In the genomic region with DNA sequence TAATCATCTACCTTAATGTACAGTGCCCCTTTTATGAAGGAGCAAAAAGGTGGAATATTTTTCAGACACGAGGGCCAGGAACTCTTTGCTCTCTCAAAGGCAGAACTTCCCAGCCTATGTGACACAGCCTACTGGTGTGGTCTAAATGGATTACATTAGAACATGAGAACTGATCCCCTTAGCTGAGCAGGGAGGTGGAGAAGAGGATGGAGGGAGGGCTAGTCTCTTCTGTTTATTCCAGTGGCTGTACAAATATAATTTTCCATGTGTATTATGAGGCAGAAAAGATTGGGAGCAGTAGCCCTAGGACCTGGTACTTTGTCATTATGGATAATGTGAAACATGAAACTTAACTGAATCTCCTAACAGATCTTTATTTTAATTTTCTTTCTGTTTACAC, we compare ENCODE assay signal across 19 cellular contexts.
DNase-seq lines count a peak whose midpoint lies in the region; ATAC-seq and TF ChIP-seq lines count a peak whose summit lies in the region.
"Had no signal": no experiment of that assay in that cellular context is flagged by ENCODE, and none has a peak within 500 bp of the region (broad histone marks: within the 10 kb centered on the region; RNA-seq: fewer than 3 reads in every experiment).

No MANE protein-coding gene starts in this region.

- H3K4me3 Mint-ChIP-seq in T-helper 17 cell (no peak overlapping the region), osteocyte (ENCODE audit: unreplicated experiment) (no peak overlapping the region)
- H3K4me3 Mint-ChIP-seq: activated CD4-positive, alpha-beta T cell treated with anti-CD3 and anti-CD28 coated beads for 36 hours; activated naive CD4-positive, alpha-beta T cell treated with anti-CD3 and anti-CD28 coated beads, Interleukin-2, amount 10 ng/mL, durations not matched to agents 7 days and 5 days had no signal

- H3K4me1 Mint-ChIP-seq in T-helper 17 cell (peaks cover 30% of the 10 kb centered on the region), osteocyte (ENCODE audit: unreplicated experiment) (peaks cover 41% of the 10 kb centered on the region)
- H3K4me1 Mint-ChIP-seq: activated naive CD4-positive, alpha-beta T cell treated with anti-CD3 and anti-CD28 coated beads, Interleukin-2, amount 10 ng/mL, durations not matched to agents 7 days and 5 days had no signal

- peaks cover 2% of the 10 kb centered on the region for H3K36me3 Mint-ChIP-seq in T-helper 17 cell (ENCODE audit: low read depth)
- peaks cover 16% of the 10 kb centered on the region for H3K36me3 Mint-ChIP-seq in osteocyte (ENCODE audit: unreplicated experiment)

- ATAC-seq in T-helper 17 cell (no peak), HG03135 (IDR thresholded peaks at IDR 0.05; ENCODE audit: unreplicated experiment) (no peak)
- ATAC-seq: activated CD4-positive, alpha-beta T cell treated with anti-CD3 and anti-CD28 coated beads for 36 hours; heart left ventricle had no signal

- H3K27me3 Mint-ChIP-seq in T-helper 17 cell = no peaks in the 10 kb centered on the region
- no peaks in the 10 kb centered on the region for H3K27me3 Mint-ChIP-seq in osteocyte (ENCODE audit: unreplicated experiment)
- H3K27me3 Mint-ChIP-seq: activated CD4-positive, alpha-beta T cell treated with anti-CD3 and anti-CD28 coated beads for 36 hours; activated naive CD4-positive, alpha-beta T cell treated with anti-CD3 and anti-CD28 coated beads, Interleukin-2, amount 10 ng/mL, durations not matched to agents 7 days and 5 days had no signal

- no peak for TF ChIP-seq CTCF in osteocyte (IDR thresholded peaks at IDR 0.05)

- no peaks in the 10 kb centered on the region for H3K9me3 Mint-ChIP-seq in osteocyte (ENCODE audit: unreplicated experiment)
- H3K9me3 Mint-ChIP-seq: activated naive CD4-positive, alpha-beta T cell treated with anti-CD3 and anti-CD28 coated beads, Interleukin-2, amount 10 ng/mL, durations not matched to agents 7 days and 5 days had no signal

- H3K9me3 ChIP-seq in T-helper 17 cell (ENCODE audit: control insufficient read depth, low read length, poor library complexity, severe bottlenecking) = no peaks in the 10 kb centered on the region
- H3K9me3 ChIP-seq: right atrium auricular region had no signal

- peak overlapping the region; percentile 79 for H3K27ac Mint-ChIP-seq in T-helper 17 cell
- peak overlapping the region; percentile 64 for H3K27ac Mint-ChIP-seq in osteocyte (ENCODE audit: unreplicated experiment)
- H3K27ac Mint-ChIP-seq: activated CD4-positive, alpha-beta T cell treated with anti-CD3 and anti-CD28 coated beads for 36 hours; activated naive CD4-positive, alpha-beta T cell treated with anti-CD3 and anti-CD28 coated beads, Interleukin-2, amount 10 ng/mL, durations not matched to agents 7 days and 5 days had no signal

- DNase-seq in NCI-H1092 treated with DMSO at 0.1 percent for 48 hours (lab: John Stamatoyannopoulos, UW) = peak; percentile 21
- DNase-seq in NCI-H1092 (lab: John Stamatoyannopoulos, UW) = no peak
- DNase-seq in NCI-H146 (lab: John Stamatoyannopoulos, UW) = peak; percentile 64
- no peak for DNase-seq in T-helper 17 cell
- DNase-seq in osteocyte (ENCODE audit: extremely low spot score, unreplicated experiment) = no peak
- DNase-seq in medulla oblongata (ENCODE audit: extremely low spot score) = no peak
- no peak for DNase-seq in NK-92 treated with Interleukin-12 subunit alpha and Interleukin-12 subunit beta, amount 100 ng/mL, for 24 hours (lab: John Stamatoyannopoulos, UW)
- DNase-seq: activated CD4-positive, alpha-beta T cell treated with anti-CD3 and anti-CD28 coated beads for 36 hours; activated CD8-positive, alpha-beta memory T cell treated with anti-CD3 and anti-CD28 coated beads, Interleukin-2, amount 50 U/mL, for 48 hours; activated naive CD4-positive, alpha-beta T cell treated with anti-CD3 and anti-CD28 coated beads, Interleukin-2, amount 10 ng/mL, durations not matched to agents 7 days and 5 days; EL; heart left ventricle; islet precursor cell; mesendoderm; NCI-H1105; NCI-H510A; stimulated activated CD4-positive, alpha-beta T cell treated with anti-CD3 and anti-CD28 coated beads, Interleukin-1b, Interleukin-23, amount 100 ng/mL, for 48 hours had no signal

Comparison
In these comparisons a context has a peak if more than half of its experiments do, and no peak if none do; other contexts are left out.
1. DNase-seq: peak in NCI-H1092 treated with DMSO at 0.1 percent for 48 hours (single experiment) and NCI-H146 (single experiment); none in NCI-H1092 (single experiment), T-helper 17 cell (0 of 3), osteocyte (single experiment), medulla oblongata (single experiment) and NK-92 treated with Interleukin-12 subunit alpha and Interleukin-12 subunit beta, amount 100 ng/mL, for 24 hours (single experiment).